8 cellular contexts compared by ENCODE assay signal in the genomic region with DNA sequence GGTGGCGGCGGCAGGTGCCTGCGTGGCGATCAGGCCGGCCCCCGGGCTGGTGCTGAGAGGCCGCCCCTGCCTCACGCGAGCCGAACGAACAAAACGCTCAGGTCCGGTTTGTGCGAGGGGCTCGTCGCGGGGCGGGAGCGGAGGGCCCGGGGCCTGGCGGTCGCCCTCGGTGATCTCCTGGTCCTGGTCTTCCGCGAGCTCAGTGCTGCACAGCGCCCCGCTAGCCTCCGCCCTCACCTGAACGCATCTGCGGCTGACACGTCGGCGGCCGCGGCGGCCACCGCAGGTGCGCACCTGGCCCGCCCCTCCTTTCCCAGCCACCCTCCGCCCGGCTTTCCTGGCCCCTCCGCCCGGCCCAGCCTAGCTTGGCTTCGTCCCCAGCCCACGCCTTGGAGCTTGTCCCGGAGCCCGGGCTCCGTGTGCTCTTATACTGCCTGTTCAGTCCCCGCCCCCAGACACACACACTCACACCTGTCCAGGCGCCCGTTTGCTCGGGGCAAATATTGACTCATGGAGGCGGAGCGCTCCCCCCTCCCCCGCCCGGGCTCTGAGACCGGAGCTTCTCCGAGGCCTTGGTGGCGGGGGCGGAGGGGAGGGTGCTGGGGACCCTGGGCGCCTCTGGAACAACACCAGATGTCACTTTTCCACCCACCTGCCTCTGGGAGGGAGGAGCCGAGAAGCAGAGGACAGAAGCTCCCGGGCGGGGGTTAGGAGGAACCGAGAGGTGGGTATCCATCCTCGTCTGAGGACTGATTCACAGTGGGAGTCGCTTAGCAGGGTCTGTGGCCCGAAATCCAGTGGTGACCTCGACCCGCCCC. TPM values are rescaled to one million over a fixed set of nuclear protein-coding genes. Genes with fewer than 3 reads are reported as not detected.
A peak's percentile ranks its signal among the peaks of the same experiment; 100 is the strongest.
DNase-seq lines count a peak whose midpoint lies in the region; ATAC-seq and TF ChIP-seq lines count a peak whose summit lies in the region.

No MANE protein-coding gene starts in this region.

- H3K27ac Mint-ChIP-seq in activated B cell treated with CpG ODN at 0.5 μM for 24 hours: no peak overlapping the region

- peaks cover 62% of the 10 kb centered on the region for H3K27me3 ChIP-seq in thymus (ENCODE audit: control insufficient read depth, insufficient read depth)
- H3K27me3 ChIP-seq in gastroesophageal sphincter: peaks cover 98% of the 10 kb centered on the region

- no peak for TF ChIP-seq EP300 in gastroesophageal sphincter (IDR thresholded peaks at IDR 0.05)

- peaks cover 62% of the 10 kb centered on the region for H3K27me3 Mint-ChIP-seq in activated B cell treated with CpG ODN at 0.5 μM for 24 hours

- H3K27ac ChIP-seq in C4-2B (peak overlapping the region; percentile 64), thymus (ENCODE audit: low read depth) (no peak overlapping the region), gastroesophageal sphincter (no peak overlapping the region)

- no peak for TF ChIP-seq POLR2A in gastroesophageal sphincter (IDR thresholded peaks at IDR 0.05)

- H3K36me3 ChIP-seq in thymus (ENCODE audit: control insufficient read depth, insufficient read depth): no peaks in the 10 kb centered on the region
- no peaks in the 10 kb centered on the region for H3K36me3 ChIP-seq in gastroesophageal sphincter

- peak overlapping the region; percentile 41 for H3K4me3 Mint-ChIP-seq in activated B cell treated with CpG ODN at 0.5 μM for 24 hours

- peaks cover 21% of the 10 kb centered on the region for H3K4me1 Mint-ChIP-seq in activated B cell treated with CpG ODN at 0.5 μM for 24 hours

- CTCF ChIA-PET in activated B cell treated with CpG ODN at 0.5 μM for 24 hours (lab: Charles Lee): interaction anchor here (0.8 to 2.6 kb wide), 2 partner anchors 22 to 126 kb away, joined by 3 to 10 read pairs; no protein-coding TSS in a partner anchor

- intact Hi-C loops in activated B cell treated with CpG ODN at 0.5 μM for 24 hours (cut with micrococcal nuclease): loop anchor here (2.0 kb wide), 2 partner anchors 21 to 149 kb away; no protein-coding TSS in a partner anchor
- intact Hi-C loops in left colon (cut with DNase I, micrococcal nuclease): no loop called here

- H3K9me3 Mint-ChIP-seq in activated B cell treated with CpG ODN at 0.5 μM for 24 hours: no peaks in the 10 kb centered on the region

- H3K4me3 ChIP-seq in thymus (ENCODE audit: low read length) (peak overlapping the region; percentile 26), gastroesophageal sphincter (no peak overlapping the region)

- no peaks in the 10 kb centered on the region for H3K36me3 Mint-ChIP-seq in activated B cell treated with CpG ODN at 0.5 μM for 24 hours (ENCODE audit: low read depth)

- POLR2A ChIA-PET in activated B cell treated with CpG ODN at 0.5 μM for 24 hours (lab: Charles Lee): no interaction called here

- DNase-seq in NCI-H1092 treated with DMSO at 0.1 percent for 48 hours (lab: John Stamatoyannopoulos, UW) (peak; percentile 95), activated B cell treated with CpG ODN at 0.5 μM for 24 hours (no peak), left colon (peak; percentile 93 to 94), middle frontal gyrus (ENCODE audit: extremely low spot score, low spot score) (no peak)

- H3K4me1 ChIP-seq in thymus (ENCODE audit: control insufficient read depth, insufficient read depth, low read length) (peaks cover 13% of the 10 kb centered on the region), gastroesophageal sphincter (peaks cover 0 to 25% (median 21%) of the 10 kb centered on the region in 3 donors)

- 2% methylated on average over 70 of the region's 70 CpGs for WGBS in thymus
- 0 to 2% methylated on average over 1 to 12 of the region's 70 CpGs for WGBS in gastroesophageal sphincter (ENCODE audit: low coverage in 1 of 2), 2 donors

- ATAC-seq in activated B cell treated with CpG ODN at 0.5 μM for 24 hours (ENCODE audit: low read depth): peak; percentile 41
- peak; percentile 77 for ATAC-seq in left colon
- no peak for ATAC-seq in HG03460 (IDR thresholded peaks at IDR 0.05; ENCODE audit: unreplicated experiment)
- no peak for ATAC-seq in gastroesophageal sphincter

- TF ChIP-seq CTCF in C4-2B (conservative IDR thresholded peaks at IDR 0.05) (no peak), activated B cell treated with CpG ODN at 0.5 μM for 24 hours (IDR thresholded peaks at IDR 0.05) (no peak), gastroesophageal sphincter (IDR thresholded peaks at IDR 0.05) (no peak)

- H3K9me3 ChIP-seq in thymus (ENCODE audit: control insufficient read depth) (no peaks in the 10 kb centered on the region), gastroesophageal sphincter (no peaks in the 10 kb centered on the region)

RNA-seq across cellular contexts. Expression of a gene that starts 8.6 kb away (rescaled TPM):
- total RNA-seq in activated B cell treated with CpG ODN at 0.5 μM for 24 hours (not detected in 2 replicates), left colon (1 to 10 TPM; 4.1 to 6.9 TPM), gastroesophageal sphincter (not detected)
- polyA plus RNA-seq in thymus: 0.55 TPM

RNA-seq across cellular contexts. Expression of a gene that starts 16.8 kb away (rescaled TPM):
- total RNA-seq in activated B cell treated with CpG ODN at 0.5 μM for 24 hours: not detected in 2 replicates
- 1 to 10 TPM; 3.9 to 4.8 TPM for total RNA-seq in left colon
- 0.02 TPM for polyA plus RNA-seq in thymus
- total RNA-seq in gastroesophageal sphincter: not detected

RNA-seq across cellular contexts. Expression of a gene that starts 39.5 kb away (rescaled TPM):
- not detected in 2 replicates for total RNA-seq in activated B cell treated with CpG ODN at 0.5 μM for 24 hours
- total RNA-seq in left colon: under 1 TPM; 0.39 to 0.76 TPM
- 0.27 TPM for polyA plus RNA-seq in thymus
- not detected for total RNA-seq in gastroesophageal sphincter

RNA-seq across cellular contexts. Expression of a gene that starts 42.3 kb away (rescaled TPM):
- 0.07 TPM in 1 of 2 replicates, not detected in the other for total RNA-seq in activated B cell treated with CpG ODN at 0.5 μM for 24 hours
- total RNA-seq in left colon: under 1 TPM; 0.22 to 0.37 TPM
- 0.16 TPM for polyA plus RNA-seq in thymus
- under 1 TPM in 2 of 4 donors, not detected in 2; 0.27 to 0.35 TPM for total RNA-seq in gastroesophageal sphincter

RNA-seq across cellular contexts. Expression of a gene that starts 58.9 kb away (rescaled TPM):
- total RNA-seq in activated B cell treated with CpG ODN at 0.5 μM for 24 hours (0.10 TPM in 1 of 2 replicates, not detected in the other), left colon (10 to 100 TPM; 72.7 to 85.5 TPM), gastroesophageal sphincter (under 1 TPM in 1 of 4 donors, not detected in 3; 0.23 TPM)
- polyA plus RNA-seq in thymus: 0.18 TPM

Comparison
In these comparisons a context has a peak if more than half of its experiments do, and no peak if none do; other contexts are left out.
1. DNase-seq: peak in NCI-H1092 treated with DMSO at 0.1 percent for 48 hours (single experiment) and left colon (2 of 2); none in activated B cell treated with CpG ODN at 0.5 μM for 24 hours (single experiment) and middle frontal gyrus (single experiment).
2. ATAC-seq: peak in activated B cell treated with CpG ODN at 0.5 μM for 24 hours (single experiment) and left colon (single experiment); none in HG03460 (single experiment) and gastroesophageal sphincter (single experiment).